ENCODE assay signal across 8 cellular contexts in the genomic region with DNA sequence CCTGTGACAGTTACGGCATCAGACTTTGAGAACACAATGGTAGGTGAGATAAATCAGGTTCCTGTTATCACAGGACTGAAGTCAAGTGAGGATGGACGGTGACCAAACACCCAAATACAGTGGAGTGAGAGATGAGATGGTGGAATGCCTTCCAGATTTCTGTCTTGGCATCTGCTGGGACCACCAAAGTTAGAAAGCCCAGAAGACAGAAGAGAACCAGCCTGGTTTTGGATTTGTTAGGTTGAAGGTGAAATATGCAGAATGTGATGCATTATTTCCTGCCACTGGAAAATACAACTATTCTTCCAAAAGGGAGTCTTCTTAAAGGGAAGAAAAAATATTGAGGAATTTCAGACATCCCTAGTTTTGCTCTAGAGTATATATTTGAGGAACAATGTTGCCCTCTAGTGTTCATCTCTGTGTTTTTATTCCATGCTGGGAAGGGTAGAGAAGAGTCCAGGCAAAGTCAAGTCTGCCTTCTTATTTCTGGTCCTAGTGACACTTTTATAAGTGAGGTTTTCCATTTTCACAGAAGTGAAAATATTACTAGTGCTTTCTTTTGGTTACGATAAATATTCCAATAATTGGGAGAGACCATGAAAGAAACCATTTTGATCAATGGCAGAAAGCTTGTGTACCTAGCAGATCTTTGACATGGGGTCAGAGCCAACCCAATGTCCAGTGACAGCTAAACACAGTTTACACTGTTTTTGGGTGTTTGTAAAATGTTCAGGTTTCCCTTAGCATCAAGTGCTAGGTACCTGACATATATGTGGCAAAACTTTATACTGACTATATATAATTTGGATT.
DNase-seq lines count a peak whose midpoint lies in the region; ATAC-seq and TF ChIP-seq lines count a peak whose summit lies in the region.

No MANE protein-coding gene starts in this region.

- POLR2A ChIA-PET in GM10248 (lab: Yijun Ruan, JAX): no interaction called here

- intact Hi-C loops in adrenal gland (cut with DNase I): loop anchor here in 1 of 2 donors (5.0 kb wide), 1 partner anchor 287 kb away; no protein-coding TSS in a partner anchor

- no peaks in the 10 kb centered on the region for H3K79me2 ChIP-seq in smooth muscle cell (ENCODE audit: low read depth)

- no peak overlapping the region for H3K4me3 ChIP-seq in adrenal gland
- no peak overlapping the region for H3K4me3 ChIP-seq in right atrium auricular region
- no peak overlapping the region for H3K4me3 ChIP-seq in smooth muscle cell

- no peaks in the 10 kb centered on the region for H3K9me3 ChIP-seq in adrenal gland (replicated peaks in 1 of 3)
- no peaks in the 10 kb centered on the region for H3K9me3 ChIP-seq in right atrium auricular region
- H3K9me3 ChIP-seq in smooth muscle cell (replicated peaks; ENCODE audit: low read depth): no peaks in the 10 kb centered on the region

- DNase-seq in GM10248 (ENCODE audit: extremely low spot score) (peak; percentile 35), NCI-H2196 (lab: John Stamatoyannopoulos, UW; ENCODE audit: unreplicated experiment) (peak; percentile 72), adrenal gland (peak in 1 of 7 donors; percentile 17), right atrium auricular region (ENCODE audit: low spot score) (no peak), smooth muscle cell (lab: John Stamatoyannopoulos, UW; ENCODE audit: unreplicated experiment) (no peak)
- DNase-seq in activated T-cell treated with anti-CD3 and anti-CD28 coated beads, Interleukin-2, amount 50 U/mL, for 1 hour: no peak

- H3K27me3 ChIP-seq in adrenal gland: no peaks in the 10 kb centered on the region
- H3K27me3 ChIP-seq in right atrium auricular region: no peaks in the 10 kb centered on the region
- H3K27me3 ChIP-seq in smooth muscle cell (ENCODE audit: low read depth): no peaks in the 10 kb centered on the region

- CTCF ChIA-PET in GM10248 (lab: Yijun Ruan, JAX): interaction anchor here (0.8 to 3.0 kb wide), 6 partner anchors 10 to 645 kb away, joined by 3 to 14 read pairs (median 3); no protein-coding TSS in a partner anchor

- WGBS in adrenal gland, 4 donors: 39 to 49% (median 45%) methylated on average over 3 of the region's 3 CpGs
- 42% methylated on average over 3 of the region's 3 CpGs for WGBS in smooth muscle cell (ENCODE audit: low lambda C conversion rate)

- H4K20me1 ChIP-seq in smooth muscle cell (ENCODE audit: low read depth): no peaks in the 10 kb centered on the region

- H3K36me3 ChIP-seq in adrenal gland (replicated peaks in 1 of 2) (no peaks in the 10 kb centered on the region), right atrium auricular region (no peaks in the 10 kb centered on the region), smooth muscle cell (ENCODE audit: low read depth) (no peaks in the 10 kb centered on the region)

- TF ChIP-seq CTCF in GM10248 (IDR thresholded peaks at IDR 0.05; ENCODE audit: control extremely low read depth, extremely low read depth, low read depth, missing control alignments): peak; percentile 69
- TF ChIP-seq CTCF in adrenal gland (IDR thresholded peaks at IDR 0.05): peak; percentile 48 to 78 (median 68)
- peak; percentile 23 to 76 for TF ChIP-seq CTCF in right atrium auricular region (IDR thresholded peaks at IDR 0.05)
- peak; percentile 69 for TF ChIP-seq CTCF in smooth muscle cell (IDR thresholded peaks at IDR 0.05; ENCODE audit: borderline replicate concordance, insufficient read depth, poor library complexity, severe bottlenecking)

- no peak overlapping the region for H3K9ac ChIP-seq in smooth muscle cell (ENCODE audit: low read depth)

- H3F3A ChIP-seq in smooth muscle cell (ENCODE audit: low read depth): peaks cover 13% of the 10 kb centered on the region

- no peak for TF ChIP-seq POLR2A in adrenal gland (IDR thresholded peaks at IDR 0.05)

- H3K4me1 ChIP-seq in adrenal gland (replicated peaks in 1 of 2) (peaks cover 7 to 8% of the 10 kb centered on the region in 2 donors), right atrium auricular region (peaks cover 0 to 14% of the 10 kb centered on the region in 2 donors), smooth muscle cell (ENCODE audit: low read depth) (peaks cover 9% of the 10 kb centered on the region)

- no peak overlapping the region for H3K4me2 ChIP-seq in smooth muscle cell

- H3K27ac ChIP-seq in adrenal gland: no peak overlapping the region
- H3K27ac ChIP-seq in right atrium auricular region: no peak overlapping the region
- no peak overlapping the region for H3K27ac ChIP-seq in smooth muscle cell (ENCODE audit: low read depth)

- no peak overlapping the region for H2AFZ ChIP-seq in smooth muscle cell (ENCODE audit: low read depth)

- ATAC-seq in HG02885 (IDR thresholded peaks at IDR 0.05; ENCODE audit: poor library complexity, unreplicated experiment) (peak; percentile 84), GM21619 (IDR thresholded peaks at IDR 0.05; ENCODE audit: unreplicated experiment) (no peak)

Comparison
In these comparisons a context has a peak if more than half of its experiments do, and no peak if none do; other contexts are left out.
1. DNase-seq: peak in GM10248 (single experiment) and NCI-H2196 (single experiment); none in right atrium auricular region (single experiment), smooth muscle cell (single experiment) and activated T-cell treated with anti-CD3 and anti-CD28 coated beads, Interleukin-2, amount 50 U/mL, for 1 hour (single experiment).
2. Peak in every context shown above with its lines, with median percentiles within 50 percentile points of each other: CTCF ChIP-seq.